8 cellular contexts compared by ENCODE assay signal in genomic region chr4:106384878-106385277, GRCh38. TPM values are rescaled to one million over a fixed set of nuclear protein-coding genes. Genes with fewer than 3 reads are reported as not detected.
"Had no signal": no experiment of that assay in that cellular context is flagged by ENCODE, and none has a peak within 500 bp of the region (broad histone marks: within the 10 kb centered on the region; RNA-seq: fewer than 3 reads in every experiment).

No MANE protein-coding gene starts in this region.

- DNase-seq: H9, HCEC 1CT had no signal

- H3K9me3 Mint-ChIP-seq: H9 had no signal

- H3K4me3 Mint-ChIP-seq: GM23338, H9, IgD-negative memory B cell had no signal

- H3K27ac ChIP-seq: HL-60 had no signal

- H3K4me1 Mint-ChIP-seq: GM23338, H9, IgD-negative memory B cell had no signal

- H3K36me3 Mint-ChIP-seq: IgD-negative memory B cell had no signal

- ATAC-seq: GM23338 had no signal

- H3K27ac Mint-ChIP-seq: GM23338, H9, IgD-negative memory B cell had no signal

RNA-seq across cellular contexts. Expression of gene GIMD1, which starts 16.3 kb away (rescaled TPM):
- total RNA-seq: GM23338, H1, H9, HepG2, HT1080 had no signal
